8 cellular contexts compared by ENCODE assay signal in genomic region chr19:37466277-37466797, GRCh38. TPM values are rescaled to one million over a fixed set of nuclear protein-coding genes. Genes with fewer than 3 reads are reported as not detected.
DNase-seq lines count a peak whose midpoint lies in the region; ATAC-seq and TF ChIP-seq lines count a peak whose summit lies in the region.

No MANE protein-coding gene starts in this region.

- no peak for TF ChIP-seq CTCF in AG04450 (IDR thresholded peaks at IDR 0.05; ENCODE audit: low read depth, low read length)
- TF ChIP-seq CTCF in Loucy (conservative IDR thresholded peaks at IDR 0.05; ENCODE audit: low read length), result no peak

- CTCF ChIA-PET in AG04450 (lab: Charles Lee), result interaction anchor here (0.6 kb wide), 1 partner anchor 9 kb away, joined by 3 read pairs; no protein-coding TSS in a partner anchor

- H3K9me3 ChIP-seq in AG04450 (ENCODE audit: control insufficient read depth, insufficient read depth, low read length), result peaks cover 32% of the 10 kb centered on the region
- no peaks in the 10 kb centered on the region for H3K9me3 ChIP-seq in Loucy (ENCODE audit: insufficient read depth, low read depth, low read length)
- peaks cover 15 to 18% of the 10 kb centered on the region in 2 donors for H3K9me3 ChIP-seq in muscle layer of duodenum (ENCODE audit: control insufficient read depth in 1 of 2, low read length in 2 of 2)

- no peaks in the 10 kb centered on the region for H3K27me3 ChIP-seq in AG04450 (ENCODE audit: control insufficient read depth, insufficient read depth, low read length)
- no peaks in the 10 kb centered on the region for H3K27me3 ChIP-seq in Loucy (ENCODE audit: insufficient read depth, low read length, poor library complexity, severe bottlenecking)
- H3K27me3 ChIP-seq in muscle layer of duodenum (ENCODE audit: low read depth, low read length), result no peaks in the 10 kb centered on the region

- H3K9me2 ChIP-seq in Loucy (replicated peaks; ENCODE audit: low read depth, low read length), result no peaks in the 10 kb centered on the region

- no peaks in the 10 kb centered on the region for H3F3A ChIP-seq in Loucy (ENCODE audit: low read depth)

- peaks cover 5% of the 10 kb centered on the region for H4K20me1 ChIP-seq in Loucy (ENCODE audit: insufficient read depth, low read length, poor library complexity, severe bottlenecking)

- POLR2A ChIA-PET in AG04450 (lab: Yijun Ruan, JAX), result no interaction called here

- peak overlapping the region; percentile 89 for H3K4me2 ChIP-seq in Loucy (ENCODE audit: low read depth, low read length, poor library complexity, severe bottlenecking)

- H2AFZ ChIP-seq in Loucy (ENCODE audit: low read length), result peak overlapping the region; percentile 99

- H3K4me3 ChIP-seq in AG04450 (ENCODE audit: low read depth, low read length) (peak overlapping the region; percentile 87), Loucy (ENCODE audit: low read length, poor library complexity, severe bottlenecking) (peak overlapping the region; percentile 89), muscle layer of duodenum (ENCODE audit: low read depth in 1 of 2, low read length in 2 of 2) (peak overlapping the region; percentile 81 to 95)

- H3K36me3 ChIP-seq in Loucy (ENCODE audit: insufficient read depth, low read length) (peaks cover 5% of the 10 kb centered on the region), muscle layer of duodenum (ENCODE audit: control insufficient read depth in 1 of 2, insufficient read depth in 2 of 2, low read length in 2 of 2) (peaks cover 14 to 37% of the 10 kb centered on the region in 2 donors)

- DNase-seq in AG04450 (ENCODE audit: low read depth, low spot score), result no peak
- DNase-seq in GDM1 (lab: John Stamatoyannopoulos, UW), result no peak

- ATAC-seq in HG03039 (IDR thresholded peaks at IDR 0.05; ENCODE audit: unreplicated experiment), result no peak
- ATAC-seq in HG02852 (IDR thresholded peaks at IDR 0.05; ENCODE audit: unreplicated experiment), result no peak
- ATAC-seq in GM21447 (IDR thresholded peaks at IDR 0.05; ENCODE audit: unreplicated experiment), result no peak

- H3K9ac ChIP-seq in Loucy (ENCODE audit: low read depth, low read length, poor library complexity, severe bottlenecking), result peak overlapping the region; percentile 87

- peaks cover 26% of the 10 kb centered on the region for H3K4me1 ChIP-seq in Loucy (ENCODE audit: insufficient read depth, low read length, poor library complexity, severe bottlenecking)
- H3K4me1 ChIP-seq in muscle layer of duodenum (ENCODE audit: control insufficient read depth in 1 of 2, insufficient read depth in 2 of 2, low read length in 2 of 2), result peaks cover 0 to 16% of the 10 kb centered on the region in 2 donors

- H3K27ac ChIP-seq in AG04450 (ENCODE audit: low read depth, low read length), result peak overlapping the region; percentile 63
- peak overlapping the region; percentile 89 for H3K27ac ChIP-seq in cingulate gyrus (ENCODE audit: low read depth, low read length)
- peak overlapping the region; percentile 53 for H3K27ac ChIP-seq in muscle layer of duodenum (ENCODE audit: low read length)

- H3K79me2 ChIP-seq in Loucy (ENCODE audit: insufficient read depth, low read length), result peaks cover 41% of the 10 kb centered on the region

RNA-seq across cellular contexts. Expression of gene ZNF569, which starts 0.9 kb away (rescaled TPM):
- polyA plus RNA-seq in AG04450 (2011; rRNA removed), result 3.2 and 4.0 TPM in 2 replicates
- polyA minus RNA-seq in AG04450 (2011; rRNA and poly(A)+ RNA removed), result 2.6 and 5.2 TPM in 2 replicates

RNA-seq across cellular contexts. Expression of gene ZNF570, which starts 2.8 kb away (rescaled TPM):
- polyA plus RNA-seq in AG04450 (2011; rRNA removed), result 4.8 and 5.4 TPM in 2 replicates
- polyA minus RNA-seq in AG04450 (2011; rRNA and poly(A)+ RNA removed), result 7.9 and 8.1 TPM in 2 replicates

RNA-seq across cellular contexts. Expression of gene ZNF793, which starts 40.4 kb away (rescaled TPM):
- 0.87 and 1.5 TPM in 2 replicates for polyA plus RNA-seq in AG04450 (2011; rRNA removed)
- polyA minus RNA-seq in AG04450 (2011; rRNA and poly(A)+ RNA removed), result 1.2 and 2.2 TPM in 2 replicates
